20 cellular contexts compared by ENCODE assay signal in the genomic region with DNA sequence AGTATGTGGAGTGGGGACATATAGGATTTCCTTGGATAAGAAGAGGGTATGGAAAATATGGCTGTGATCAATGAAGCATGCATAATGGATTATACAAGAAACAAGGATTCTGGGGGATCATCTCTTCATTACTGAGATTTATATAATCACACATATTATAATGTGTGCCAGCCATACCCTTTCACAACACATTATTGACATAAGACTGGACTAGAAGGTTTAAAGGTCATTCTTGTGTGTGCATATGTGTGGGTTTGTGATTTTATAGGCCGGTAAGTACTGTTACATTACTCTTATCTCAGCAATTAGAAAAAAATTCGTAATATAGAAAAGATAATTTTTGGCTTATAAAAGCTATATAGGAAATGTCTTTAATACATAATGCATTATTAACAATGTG.
"Had no signal": no experiment of that assay in that cellular context is flagged by ENCODE, and none has a peak within 500 bp of the region (broad histone marks: within the 10 kb centered on the region; RNA-seq: fewer than 3 reads in every experiment).

No MANE protein-coding gene starts in this region.

- H3K4me3 ChIP-seq: SJSA1, SK-N-MC had no signal

- H3K27me3 ChIP-seq: SJSA1 had no signal

- FAIRE-seq: HTR-8/SVneo, RCC 7860 had no signal

- H3K4me1 ChIP-seq: SJSA1 had no signal

- H3K27ac ChIP-seq: HL-60, SJSA1, SK-N-MC had no signal

- H3K36me3 ChIP-seq: SJSA1 had no signal

- DNase-seq: KBM-7, MV-4-11, NCI-H1048, NCI-H1417 treated with DMSO at 0.1 percent for 48 hours, NCI-H146, NCI-H1694 treated with DMSO at 0.1 percent for 48 hours, NCI-H1930, NCI-H2081, NCI-H2107, NCI-H2227 treated with DMSO at 0.1 percent for 48 hours, NCI-H526 treated with DMSO at 0.1 percent for 48 hours, NCI-H82, Right ventricle myocardium superior, RPMI8226, SIG-M5 had no signal
